12 cellular contexts compared by ENCODE assay signal in genomic region chr12:95944108-95944704, GRCh38. TPM values are rescaled to one million over a fixed set of nuclear protein-coding genes. Genes with fewer than 3 reads are reported as not detected.
A peak's percentile ranks its signal among the peaks of the same experiment; 100 is the strongest.
DNase-seq lines count a peak whose midpoint lies in the region; ATAC-seq lines count a peak whose summit lies in the region.
"Had no signal": no experiment of that assay in that cellular context is flagged by ENCODE, and none has a peak within 500 bp of the region (broad histone marks: within the 10 kb centered on the region; RNA-seq: fewer than 3 reads in every experiment).

No MANE protein-coding gene starts in this region.

- no peaks in the 10 kb centered on the region for H3K9me2 ChIP-seq in Karpas-422 (replicated peaks; ENCODE audit: insufficient read depth, low read length)

- no peak overlapping the region for H3K9ac ChIP-seq in Karpas-422 (ENCODE audit: low read length)

- no peaks in the 10 kb centered on the region for H4K20me1 ChIP-seq in Karpas-422 (ENCODE audit: insufficient read depth, low read depth, low read length)

- H3K36me3 Mint-ChIP-seq in T-helper 1 cell treated with Interleukin-12 subunit alpha and Interleukin-12 subunit beta and Interleukin-4 antibody, amounts not matched to agents 30 μg/mL and 1 μg/mL, for 36 hours (ENCODE audit: low read depth) = no peaks in the 10 kb centered on the region
- H3K36me3 Mint-ChIP-seq in activated naive CD8-positive, alpha-beta T cell treated with anti-CD3 and anti-CD28 coated beads, Interleukin-2, amount 50 U/mL, for 24 hours (ENCODE audit: low read depth) = no peaks in the 10 kb centered on the region
- H3K36me3 Mint-ChIP-seq in naive thymus-derived CD8-positive, alpha-beta T cell = no peaks in the 10 kb centered on the region

- peak overlapping the region; percentile 95 for H3K4me2 ChIP-seq in Karpas-422 (ENCODE audit: low read depth, low read length, poor library complexity, severe bottlenecking)

- H3K27ac ChIP-seq in Karpas-422 (ENCODE audit: low read length) = no peak overlapping the region

- H3K27me3 Mint-ChIP-seq in T-helper 1 cell treated with Interleukin-12 subunit alpha and Interleukin-12 subunit beta and Interleukin-4 antibody, amounts not matched to agents 30 μg/mL and 1 μg/mL, for 36 hours (ENCODE audit: low read depth) = peaks cover 12% of the 10 kb centered on the region
- no peaks in the 10 kb centered on the region for H3K27me3 Mint-ChIP-seq in activated naive CD8-positive, alpha-beta T cell treated with anti-CD3 and anti-CD28 coated beads, Interleukin-2, amount 50 U/mL, for 24 hours
- H3K27me3 Mint-ChIP-seq in naive thymus-derived CD8-positive, alpha-beta T cell = peaks cover 0 to 1% (median 0%) of the 10 kb centered on the region in 5 donors

- H3K4me1 Mint-ChIP-seq in T-helper 1 cell treated with Interleukin-12 subunit alpha and Interleukin-12 subunit beta and Interleukin-4 antibody, amounts not matched to agents 30 μg/mL and 1 μg/mL, for 36 hours (ENCODE audit: low read depth) = peaks cover 9% of the 10 kb centered on the region
- H3K4me1 Mint-ChIP-seq in activated naive CD8-positive, alpha-beta T cell treated with anti-CD3 and anti-CD28 coated beads, Interleukin-2, amount 50 U/mL, for 24 hours = peaks cover 6% of the 10 kb centered on the region
- H3K4me1 Mint-ChIP-seq in naive thymus-derived CD8-positive, alpha-beta T cell = peaks cover 0 to 9% (median 7%) of the 10 kb centered on the region in 4 donors

- no peak overlapping the region for H2AFZ ChIP-seq in Karpas-422 (ENCODE audit: low read length)

- H3K4me3 Mint-ChIP-seq in T-helper 1 cell treated with Interleukin-12 subunit alpha and Interleukin-12 subunit beta and Interleukin-4 antibody, amounts not matched to agents 30 μg/mL and 1 μg/mL, for 36 hours = peak overlapping the region; percentile 34
- peak overlapping the region; percentile 89 for H3K4me3 Mint-ChIP-seq in activated naive CD8-positive, alpha-beta T cell treated with anti-CD3 and anti-CD28 coated beads, Interleukin-2, amount 50 U/mL, for 24 hours
- peak overlapping the region; percentile 76 to 98 (median 94) for H3K4me3 Mint-ChIP-seq in naive thymus-derived CD8-positive, alpha-beta T cell

- no peaks in the 10 kb centered on the region for H3K9me3 ChIP-seq in Karpas-422 (ENCODE audit: low read length)
- H3K9me3 ChIP-seq: MG63, upper lobe of right lung had no signal

- H3K9me3 Mint-ChIP-seq in T-helper 1 cell treated with Interleukin-12 subunit alpha and Interleukin-12 subunit beta and Interleukin-4 antibody, amounts not matched to agents 30 μg/mL and 1 μg/mL, for 36 hours = no peaks in the 10 kb centered on the region
- H3K9me3 Mint-ChIP-seq in activated naive CD8-positive, alpha-beta T cell treated with anti-CD3 and anti-CD28 coated beads, Interleukin-2, amount 50 U/mL, for 24 hours = no peaks in the 10 kb centered on the region
- H3K9me3 Mint-ChIP-seq in naive thymus-derived CD8-positive, alpha-beta T cell = no peaks in the 10 kb centered on the region

- POLR2A ChIA-PET in naive thymus-derived CD8-positive, alpha-beta T cell (lab: Charles Lee) = interaction anchor here (1.8 to 2.8 kb wide), 4 partner anchors 10 to 470 kb away, joined by 9 to 15 read pairs (median 10); partner anchors contain the start of genes LTA4H, METAP2 and SNRPF

- DNase-seq in T-helper 1 cell = no peak
- DNase-seq in Karpas-422 = no peak
- DNase-seq in activated naive CD8-positive, alpha-beta T cell treated with anti-CD3 and anti-CD28 coated beads, Interleukin-2, amount 50 U/mL, for 24 hours = no peak
- no peak for DNase-seq in naive thymus-derived CD8-positive, alpha-beta T cell
- DNase-seq in NCI-H2227 (lab: John Stamatoyannopoulos, UW; ENCODE audit: unreplicated experiment) = no peak
- no peak for DNase-seq in effector CD8-positive, alpha-beta T cell (lab: John Stamatoyannopoulos, UW)
- DNase-seq in activated effector memory CD4-positive, alpha-beta T cell treated with Interleukin-2 at 50 U/mL for 16 hours = no peak
- DNase-seq: 8988T, MG63, upper lobe of right lung had no signal

- no peaks in the 10 kb centered on the region; the same call in 1 of the 2 replicates for H3K79me2 ChIP-seq in Karpas-422 (ENCODE audit: low read length)

- no peak overlapping the region for H3K27ac Mint-ChIP-seq in T-helper 1 cell treated with Interleukin-12 subunit alpha and Interleukin-12 subunit beta and Interleukin-4 antibody, amounts not matched to agents 30 μg/mL and 1 μg/mL, for 36 hours
- H3K27ac Mint-ChIP-seq in activated naive CD8-positive, alpha-beta T cell treated with anti-CD3 and anti-CD28 coated beads, Interleukin-2, amount 50 U/mL, for 24 hours = no peak overlapping the region
- H3K27ac Mint-ChIP-seq in naive thymus-derived CD8-positive, alpha-beta T cell = peak overlapping the region in 2 of 10 donors; percentile 8 to 97

- no peaks in the 10 kb centered on the region for H3K27me3 ChIP-seq in Karpas-422 (ENCODE audit: low read length)
- H3K27me3 ChIP-seq: upper lobe of right lung had no signal

- no peaks in the 10 kb centered on the region for H3K36me3 ChIP-seq in Karpas-422 (ENCODE audit: insufficient read depth, low read length)
- H3K36me3 ChIP-seq: MG63, upper lobe of right lung had no signal

- peak overlapping the region; percentile 82; the same call in 1 of the 2 replicates for H3K4me3 ChIP-seq in Karpas-422 (ENCODE audit: low read length)

- ATAC-seq in activated naive CD8-positive, alpha-beta T cell treated with anti-CD3 and anti-CD28 coated beads, Interleukin-2, amount 50 U/mL, for 24 hours = no peak
- no peak for ATAC-seq in naive thymus-derived CD8-positive, alpha-beta T cell

- H3K4me1 ChIP-seq in Karpas-422 (ENCODE audit: low read length) = peaks cover 11% of the 10 kb centered on the region

RNA-seq across cellular contexts. Expression of gene AMDHD1, which starts 1.1 kb away (rescaled TPM):
- total RNA-seq in Karpas-422 (2014; rRNA removed; shearing (Covaris generic); ENCODE audit: low replicate concordance) = 0.29 and 0.56 TPM in 2 replicates
- total RNA-seq in naive thymus-derived CD8-positive, alpha-beta T cell = 1 to 10 TPM; 2.0 to 2.2 TPM
- polyA plus RNA-seq in naive thymus-derived CD8-positive, alpha-beta T cell = 1 to 10 TPM in 1 of 3 donors, under 1 TPM in 2; 0.27 to 1.2 (median 0.44) TPM

RNA-seq across cellular contexts. Expression of gene CCDC38, which starts 1.8 kb away (rescaled TPM):
- 0.07 TPM in 1 of 2 replicates, not detected in the other for total RNA-seq in Karpas-422 (2014; rRNA removed; shearing (Covaris generic); ENCODE audit: low replicate concordance)
- total RNA-seq in naive thymus-derived CD8-positive, alpha-beta T cell = under 1 TPM; 0.39 to 0.88 TPM
- not detected for polyA plus RNA-seq in naive thymus-derived CD8-positive, alpha-beta T cell
- total RNA-seq: cardiac septum, upper lobe of right lung had no signal

RNA-seq across cellular contexts. Expression of gene HAL, which starts 51.9 kb away (rescaled TPM):
- total RNA-seq in Karpas-422 (2014; rRNA removed; shearing (Covaris generic); ENCODE audit: low replicate concordance) = 0.07 and 0.69 TPM in 2 replicates
- 1 to 10 TPM; 1.3 to 3.0 TPM for total RNA-seq in naive thymus-derived CD8-positive, alpha-beta T cell
- not detected for polyA plus RNA-seq in naive thymus-derived CD8-positive, alpha-beta T cell

Comparison
In these comparisons a context has a peak if more than half of its experiments do, and no peak if none do; other contexts are left out.
1. H3K4me3 Mint-ChIP-seq: peak in every context shown above with its lines; median percentile 94 in naive thymus-derived CD8-positive, alpha-beta T cell; 89 in activated naive CD8-positive, alpha-beta T cell treated with anti-CD3 and anti-CD28 coated beads, Interleukin-2, amount 50 U/mL, for 24 hours; 34 in T-helper 1 cell treated with Interleukin-12 subunit alpha and Interleukin-12 subunit beta and Interleukin-4 antibody, amounts not matched to agents 30 μg/mL and 1 μg/mL, for 36 hours.